ENCODE assay signal across 8 cellular contexts in the genomic region with DNA sequence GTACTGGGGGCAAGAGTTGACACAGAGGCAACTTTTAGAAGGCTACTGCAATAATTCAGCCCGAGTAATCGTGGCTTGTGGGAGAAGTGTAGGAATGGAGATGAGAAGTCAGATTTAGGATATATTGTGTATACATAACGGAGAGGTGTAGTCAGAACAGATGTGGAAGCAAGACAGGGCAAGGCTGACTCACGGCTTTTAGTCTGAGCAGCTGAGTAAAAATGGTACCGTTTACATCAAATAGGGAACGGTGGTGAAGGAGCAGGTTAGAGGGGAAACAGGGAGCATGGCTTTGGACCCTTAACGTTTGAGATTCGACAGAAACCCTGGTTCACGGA. TPM values are rescaled to one million over a fixed set of nuclear protein-coding genes. Genes with fewer than 3 reads are reported as not detected.
A peak's percentile ranks its signal among the peaks of the same experiment; 100 is the strongest.
DNase-seq lines count a peak whose midpoint lies in the region; ATAC-seq and TF ChIP-seq lines count a peak whose summit lies in the region.

No MANE protein-coding gene starts in this region.

- intact Hi-C loops in CD14-positive monocyte (cut with micrococcal nuclease), result loop anchor here in 1 of 2 donors (5.0 to 10.0 kb wide), 2 partner anchors 503 to 994 kb away; partner anchors contain the start of genes SCGB2B2 and ZNF302
- intact Hi-C loops in activated T-helper 1 cell treated with anti-CD3 and anti-CD28 coated beads, Interleukin-12 subunit alpha, Interleukin-12 subunit beta, Interleukin-2, Interleukin-4 antibody, amounts not matched to agents 30 ng/mL and 10 ng/mL and 1 ng/mL, durations not matched to agents 14 hours and 24 hours and 36 hours (cut with micrococcal nuclease), result loop anchor here (1.0 to 10.0 kb wide), 8 partner anchors 61 to 1827 kb away; partner anchors contain the start of genes CEBPG, PEPD, SCGB2B2 and ZNF302
- intact Hi-C loops in left ventricle myocardium inferior (cut with micrococcal nuclease), result no loop called here

- peak; percentile 15 for ATAC-seq in GM19035 (IDR thresholded peaks at IDR 0.05; ENCODE audit: unreplicated experiment)

- H3K4me3 ChIP-seq in left ventricle myocardium inferior (peak overlapping the region; percentile 97), smooth muscle cell (peak overlapping the region; percentile 91)

- peak overlapping the region; percentile 79 for H3K4me2 ChIP-seq in smooth muscle cell

- H3K27me3 ChIP-seq in left ventricle myocardium inferior (ENCODE audit: low read depth), result no peaks in the 10 kb centered on the region
- H3K27me3 ChIP-seq in smooth muscle cell (ENCODE audit: low read depth), result peaks cover 4% of the 10 kb centered on the region

- H3K36me3 ChIP-seq in left ventricle myocardium inferior, result peaks cover 3% of the 10 kb centered on the region
- no peaks in the 10 kb centered on the region for H3K36me3 ChIP-seq in smooth muscle cell (ENCODE audit: low read depth)

- no peaks in the 10 kb centered on the region for H3K9me3 ChIP-seq in left ventricle myocardium inferior (replicated peaks)
- no peaks in the 10 kb centered on the region for H3K9me3 ChIP-seq in smooth muscle cell (replicated peaks; ENCODE audit: low read depth)

- H3K79me2 ChIP-seq in smooth muscle cell (ENCODE audit: low read depth), result peaks cover 40% of the 10 kb centered on the region

- H3K9me3 Mint-ChIP-seq in CD14-positive monocyte, result peaks cover 0 to 2% (median 0%) of the 10 kb centered on the region in 7 donors
- H3K9me3 Mint-ChIP-seq in activated T-helper 1 cell treated with anti-CD3 and anti-CD28 coated beads, Interleukin-12 subunit alpha, Interleukin-12 subunit beta, Interleukin-2, Interleukin-4 antibody, amounts not matched to agents 30 ng/mL and 10 ng/mL and 1 ng/mL, durations not matched to agents 14 hours and 24 hours and 36 hours, result no peaks in the 10 kb centered on the region

- peak overlapping the region; percentile 86 to 98 (median 94) for H3K27ac Mint-ChIP-seq in CD14-positive monocyte
- peak overlapping the region; percentile 99 for H3K27ac Mint-ChIP-seq in activated T-helper 1 cell treated with anti-CD3 and anti-CD28 coated beads, Interleukin-12 subunit alpha, Interleukin-12 subunit beta, Interleukin-2, Interleukin-4 antibody, amounts not matched to agents 30 ng/mL and 10 ng/mL and 1 ng/mL, durations not matched to agents 14 hours and 24 hours and 36 hours

- no peak for DNase-seq in CD14-positive monocyte (ENCODE audit: low spot score)
- peak; percentile 84 for DNase-seq in HS-27A (ENCODE audit: low read depth)
- no peak for DNase-seq in activated T-helper 1 cell treated with anti-CD3 and anti-CD28 coated beads, Interleukin-12 subunit alpha, Interleukin-12 subunit beta, Interleukin-2, Interleukin-4 antibody, amounts not matched to agents 30 ng/mL and 10 ng/mL and 1 ng/mL, durations not matched to agents 14 hours and 24 hours and 36 hours (ENCODE audit: low spot score)
- DNase-seq in left ventricle myocardium inferior, result no peak
- DNase-seq in smooth muscle cell (lab: John Stamatoyannopoulos, UW; ENCODE audit: unreplicated experiment), result no peak
- no peak for DNase-seq in NCI-H1417 treated with DMSO at 0.1 percent for 48 hours (lab: John Stamatoyannopoulos, UW)
- no peak for DNase-seq in SW 1271 (lab: John Stamatoyannopoulos, UW)

- H3K9ac ChIP-seq in smooth muscle cell (ENCODE audit: low read depth), result peak overlapping the region; percentile 100

- peaks cover 12% of the 10 kb centered on the region for H3F3A ChIP-seq in smooth muscle cell (ENCODE audit: low read depth)

- peaks cover 34% of the 10 kb centered on the region for H4K20me1 ChIP-seq in smooth muscle cell (ENCODE audit: low read depth)

- peaks cover 0 to 7% (median 0%) of the 10 kb centered on the region in 3 donors for H3K27me3 Mint-ChIP-seq in CD14-positive monocyte (ENCODE audit: low read depth in 3 of 3)
- H3K27me3 Mint-ChIP-seq in activated T-helper 1 cell treated with anti-CD3 and anti-CD28 coated beads, Interleukin-12 subunit alpha, Interleukin-12 subunit beta, Interleukin-2, Interleukin-4 antibody, amounts not matched to agents 30 ng/mL and 10 ng/mL and 1 ng/mL, durations not matched to agents 14 hours and 24 hours and 36 hours (ENCODE audit: insufficient read depth), result peaks cover 5% of the 10 kb centered on the region

- WGBS in smooth muscle cell (ENCODE audit: low lambda C conversion rate), result 14% methylated on average over 9 of the region's 9 CpGs

- no peak for TF ChIP-seq CTCF in CD14-positive monocyte (IDR thresholded peaks at IDR 0.05)
- no peak for TF ChIP-seq CTCF in left ventricle myocardium inferior (IDR thresholded peaks at IDR 0.05; ENCODE audit: borderline replicate concordance)
- TF ChIP-seq CTCF in smooth muscle cell (IDR thresholded peaks at IDR 0.05; ENCODE audit: borderline replicate concordance, insufficient read depth, poor library complexity, severe bottlenecking), result no peak

- peaks cover 38% of the 10 kb centered on the region for H3K4me1 Mint-ChIP-seq in CD14-positive monocyte
- H3K4me1 Mint-ChIP-seq in activated T-helper 1 cell treated with anti-CD3 and anti-CD28 coated beads, Interleukin-12 subunit alpha, Interleukin-12 subunit beta, Interleukin-2, Interleukin-4 antibody, amounts not matched to agents 30 ng/mL and 10 ng/mL and 1 ng/mL, durations not matched to agents 14 hours and 24 hours and 36 hours (ENCODE audit: low read depth), result peaks cover 34% of the 10 kb centered on the region

- H3K4me1 ChIP-seq in left ventricle myocardium inferior (peaks cover 52% of the 10 kb centered on the region), smooth muscle cell (ENCODE audit: low read depth) (peaks cover 27% of the 10 kb centered on the region)

- peak overlapping the region; percentile 99 for H3K27ac ChIP-seq in left ventricle myocardium inferior (replicated peaks)
- peak overlapping the region; percentile 100 for H3K27ac ChIP-seq in smooth muscle cell (ENCODE audit: low read depth)

- H2AFZ ChIP-seq in smooth muscle cell (ENCODE audit: low read depth), result no peak overlapping the region

- peak overlapping the region; percentile 89 to 93 for H3K4me3 Mint-ChIP-seq in CD14-positive monocyte
- peak overlapping the region; percentile 87 for H3K4me3 Mint-ChIP-seq in activated T-helper 1 cell treated with anti-CD3 and anti-CD28 coated beads, Interleukin-12 subunit alpha, Interleukin-12 subunit beta, Interleukin-2, Interleukin-4 antibody, amounts not matched to agents 30 ng/mL and 10 ng/mL and 1 ng/mL, durations not matched to agents 14 hours and 24 hours and 36 hours

- H3K36me3 Mint-ChIP-seq in CD14-positive monocyte, result peaks cover under 1 to 4% of the 10 kb centered on the region in 2 donors
- H3K36me3 Mint-ChIP-seq in activated T-helper 1 cell treated with anti-CD3 and anti-CD28 coated beads, Interleukin-12 subunit alpha, Interleukin-12 subunit beta, Interleukin-2, Interleukin-4 antibody, amounts not matched to agents 30 ng/mL and 10 ng/mL and 1 ng/mL, durations not matched to agents 14 hours and 24 hours and 36 hours (ENCODE audit: low read depth), result peaks cover 17% of the 10 kb centered on the region

RNA-seq across cellular contexts. Expression of gene LSM14A, which starts 0.8 kb away (rescaled TPM):
- 10 to 100 TPM; 82.7 to 91.8 TPM for polyA plus RNA-seq in CD14-positive monocyte
- 118 and 121 TPM in 2 replicates for total RNA-seq in activated T-helper 1 cell treated with anti-CD3 and anti-CD28 coated beads, Interleukin-12 subunit alpha, Interleukin-12 subunit beta, Interleukin-2, Interleukin-4 antibody, amounts not matched to agents 30 ng/mL and 10 ng/mL and 1 ng/mL, durations not matched to agents 14 hours and 24 hours and 36 hours
- total RNA-seq in left ventricle myocardium inferior, result 65.4 TPM
- total RNA-seq in smooth muscle cell, result 90.9 and 97.6 TPM in 2 replicates
- polyA plus RNA-seq in smooth muscle cell, result 63.0 and 69.9 TPM in 2 replicates
